In the genomic region with DNA sequence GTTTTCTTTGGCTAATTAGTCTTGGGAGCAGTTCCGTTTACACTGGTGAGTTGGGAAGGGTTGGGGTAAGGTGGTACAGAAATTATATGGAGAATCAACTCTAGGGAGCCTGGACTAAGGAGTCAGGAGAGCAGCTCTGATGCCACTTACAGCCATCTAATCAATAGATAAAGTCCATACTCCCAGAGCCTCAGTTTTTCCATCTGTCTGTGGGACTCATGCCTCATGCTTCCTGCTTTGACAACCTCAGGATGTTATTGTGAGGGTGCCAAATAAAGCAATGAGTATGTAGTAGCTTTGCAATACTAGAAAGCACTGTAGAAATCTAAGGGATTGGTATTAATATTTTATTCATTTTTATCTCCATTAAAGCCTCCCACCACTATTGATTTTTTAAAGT, we compare ENCODE assay signal across 28 cellular contexts.
"Had no signal": no experiment of that assay in that cellular context is flagged by ENCODE, and none has a peak within 500 bp of the region (broad histone marks: within the 10 kb centered on the region; RNA-seq: fewer than 3 reads in every experiment).

No MANE protein-coding gene starts in this region.

- H3K27ac Mint-ChIP-seq: activated B cell treated with CpG ODN at 0.5 μM for 24 hours; activated CD4-positive, alpha-beta T cell treated with anti-CD3 and anti-CD28 coated beads, Interleukin-2, amount 10 ng/mL, durations not matched to agents 24 days and 14 days; activated CD8-positive, alpha-beta memory T cell treated with anti-CD3 and anti-CD28 coated beads, Interleukin-2, amount 10 ng/mL, durations not matched to agents 7 days and 5 days; activated naive CD4-positive, alpha-beta T cell treated with anti-CD3 and anti-CD28 coated beads, Interleukin-2, amount 50 U/mL, for 24 hours; activated T-cell treated with anti-CD3 and anti-CD28 coated beads, Interleukin-2, amount 50 U/mL, for 24 hours; activated T-helper 1 cell treated with anti-CD3 and anti-CD28 coated beads, Interleukin-12 subunit alpha, Interleukin-12 subunit beta, Interleukin-2, Interleukin-4 antibody, amounts not matched to agents 30 ng/mL and 10 ng/mL and 1 ng/mL, durations not matched to agents 14 hours and 24 hours and 36 hours had no signal

- H3K4me1 ChIP-seq: breast epithelium had no signal

- H3K4me1 Mint-ChIP-seq: activated naive CD4-positive, alpha-beta T cell treated with anti-CD3 and anti-CD28 coated beads, Interleukin-2, amount 50 U/mL, for 24 hours; T-helper 17 cell had no signal

- DNase-seq: activated B cell treated with CpG ODN at 0.5 μM for 24 hours; activated CD4-positive, alpha-beta T cell treated with anti-CD3 and anti-CD28 coated beads for 1 hour; activated CD4-positive, alpha-beta T cell treated with anti-CD3 and anti-CD28 coated beads, Interleukin-2, amount 10 ng/mL, durations not matched to agents 24 days and 14 days; activated CD4-positive, alpha-beta T cell treated with anti-CD3 and anti-CD28 coated beads, Interleukin-2, amount 50 U/mL, for 48 hours; activated CD8-positive, alpha-beta memory T cell treated with anti-CD3 and anti-CD28 coated beads, Interleukin-2, amount 10 ng/mL, durations not matched to agents 7 days and 5 days; activated effector memory CD4-positive, alpha-beta T cell treated with Interleukin-2 at 50 U/mL for 16 hours; activated naive CD4-positive, alpha-beta T cell; activated T-cell treated with anti-CD3 and anti-CD28 coated beads, Interleukin-2, amount 50 U/mL, for 24 hours; aorta; NCI-H1092; NCI-H1417; NCI-H1930; NCI-H2107; NCI-H2171 treated with DMSO at 0.1 percent for 48 hours; NCI-H510A treated with DMSO at 0.1 percent for 48 hours; NCI-H69; NK-92 treated with Interleukin-12 subunit alpha and Interleukin-12 subunit beta, amount 100 ng/mL, for 24 hours; SHP77; SW 1271; T-helper 17 cell; T-helper 9 cell had no signal

- H3K9ac ChIP-seq: KMS-11 had no signal

- H3K36me3 ChIP-seq: breast epithelium had no signal

- H3K27me3 Mint-ChIP-seq: activated B cell treated with CpG ODN at 0.5 μM for 24 hours; activated CD4-positive, alpha-beta T cell treated with anti-CD3 and anti-CD28 coated beads, Interleukin-2, amount 10 ng/mL, durations not matched to agents 24 days and 14 days; activated CD8-positive, alpha-beta memory T cell treated with anti-CD3 and anti-CD28 coated beads, Interleukin-2, amount 10 ng/mL, durations not matched to agents 7 days and 5 days; activated naive CD4-positive, alpha-beta T cell treated with anti-CD3 and anti-CD28 coated beads, Interleukin-2, amount 50 U/mL, for 24 hours; activated T-cell treated with anti-CD3 and anti-CD28 coated beads, Interleukin-2, amount 50 U/mL, for 24 hours; T-helper 17 cell had no signal

- H3K4me2 ChIP-seq: KMS-11 had no signal

- H3K27me3 ChIP-seq: breast epithelium, SJSA1 had no signal

- ATAC-seq: activated CD8-positive, alpha-beta memory T cell treated with anti-CD3 and anti-CD28 coated beads, Interleukin-2, amount 10 ng/mL, durations not matched to agents 7 days and 5 days; SK-N-SH treated with all-trans-retinoic acid at 6 μM for 48 hours; T-helper 17 cell had no signal

- H3K4me3 Mint-ChIP-seq: activated B cell treated with CpG ODN at 0.5 μM for 24 hours; activated CD4-positive, alpha-beta T cell treated with anti-CD3 and anti-CD28 coated beads, Interleukin-2, amount 10 ng/mL, durations not matched to agents 24 days and 14 days; activated CD8-positive, alpha-beta memory T cell treated with anti-CD3 and anti-CD28 coated beads, Interleukin-2, amount 10 ng/mL, durations not matched to agents 7 days and 5 days; activated naive CD4-positive, alpha-beta T cell treated with anti-CD3 and anti-CD28 coated beads, Interleukin-2, amount 50 U/mL, for 24 hours; activated T-cell treated with anti-CD3 and anti-CD28 coated beads, Interleukin-2, amount 50 U/mL, for 24 hours; activated T-helper 1 cell treated with anti-CD3 and anti-CD28 coated beads, Interleukin-12 subunit alpha, Interleukin-12 subunit beta, Interleukin-2, Interleukin-4 antibody, amounts not matched to agents 30 ng/mL and 10 ng/mL and 1 ng/mL, durations not matched to agents 14 hours and 24 hours and 36 hours; T-helper 17 cell had no signal

- H3K4me3 ChIP-seq: breast epithelium, SJSA1 had no signal

- FAIRE-seq: RCC 7860 had no signal

- H3K9me3 Mint-ChIP-seq: activated B cell treated with CpG ODN at 0.5 μM for 24 hours; activated CD4-positive, alpha-beta T cell treated with anti-CD3 and anti-CD28 coated beads, Interleukin-2, amount 10 ng/mL, durations not matched to agents 24 days and 14 days; activated naive CD4-positive, alpha-beta T cell treated with anti-CD3 and anti-CD28 coated beads, Interleukin-2, amount 50 U/mL, for 24 hours; activated T-cell treated with anti-CD3 and anti-CD28 coated beads, Interleukin-2, amount 50 U/mL, for 24 hours; activated T-helper 1 cell treated with anti-CD3 and anti-CD28 coated beads, Interleukin-12 subunit alpha, Interleukin-12 subunit beta, Interleukin-2, Interleukin-4 antibody, amounts not matched to agents 30 ng/mL and 10 ng/mL and 1 ng/mL, durations not matched to agents 14 hours and 24 hours and 36 hours had no signal

- H3K9me3 ChIP-seq: breast epithelium had no signal

- H3K27ac ChIP-seq: KMS-11, SJSA1 had no signal
